In genomic region chr16:56357765-56358322, GRCh38 we compare ENCODE assay signal across 1 cellular context.
TF ChIP-seq lines count a peak whose summit lies in the region.

No MANE protein-coding gene starts in this region.

TF ChIP-seq in H1, 55 proteins besides CTCF, POLR2A, EP300 and RAD21 (continued from another document):
- TF ChIP-seq CTBP2 (IDR thresholded peaks at IDR 0.05; ENCODE audit: borderline replicate concordance, insufficient read depth, insufficient read length, low read length) (no peak), CBX5 (IDR thresholded peaks at IDR 0.05; ENCODE audit: low read depth, low read length) (no peak), BRCA1 (IDR thresholded peaks at IDR 0.05; ENCODE audit: low read depth, low read length) (no peak), CHD1 (IDR thresholded peaks at IDR 0.05; ENCODE audit: low read depth, low read length) (no peak), RNF2 (IDR thresholded peaks at IDR 0.05; ENCODE audit: borderline replicate concordance, low read depth, low read length, missing control alignments, poor library complexity, severe bottlenecking) (no peak), BCL11A (IDR thresholded peaks at IDR 0.05; ENCODE audit: low read depth in 2 of 2, low read length in 2 of 2) (no peak), HDAC2 (IDR thresholded peaks at IDR 0.05; ENCODE audit: borderline replicate concordance in 1 of 2, low read depth in 2 of 2, low read length in 2 of 2) (no peak), HDAC6 (IDR thresholded peaks at IDR 0.05; ENCODE audit: low read depth, low read length) (no peak), SUZ12 (IDR thresholded peaks at IDR 0.05; ENCODE audit: low read length) (no peak), FOSL1 (IDR thresholded peaks at IDR 0.05; ENCODE audit: insufficient read depth, low read depth, low read length) (no peak), USF2 (IDR thresholded peaks at IDR 0.05; ENCODE audit: low read length) (no peak), MAFK (IDR thresholded peaks at IDR 0.05; ENCODE audit: low read depth, low read length) (no peak)
